ENCODE assay signal across 8 cellular contexts in the genomic region with DNA sequence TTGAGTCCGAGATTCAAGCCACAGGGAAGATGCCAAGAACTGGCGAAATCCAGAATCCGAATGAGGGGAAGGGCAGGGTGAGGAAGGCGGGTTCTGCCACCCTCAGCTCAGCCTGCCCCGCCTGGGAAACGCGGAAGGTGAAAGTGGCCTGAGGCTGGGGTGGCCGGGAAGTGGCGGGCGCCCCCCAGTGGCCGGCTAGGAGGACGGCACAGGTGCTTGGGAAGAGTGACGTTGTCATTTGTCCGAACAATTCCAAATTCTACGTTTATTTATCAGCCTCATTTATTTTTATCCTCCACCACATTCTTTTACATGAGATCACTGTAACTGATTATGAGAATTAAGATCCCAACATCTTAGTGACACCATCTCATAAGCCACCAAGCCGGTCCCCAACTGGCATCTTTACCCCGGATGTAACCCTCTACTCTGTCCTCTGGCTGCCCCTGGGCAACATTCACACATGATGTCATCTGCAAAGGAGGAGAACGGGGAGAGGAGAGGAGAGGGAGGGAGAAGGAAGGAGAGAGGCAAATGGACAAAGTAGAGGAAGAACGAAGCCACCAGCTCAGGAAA. TPM values are rescaled to one million over a fixed set of nuclear protein-coding genes. Genes with fewer than 3 reads are reported as not detected.
A peak's percentile ranks its signal among the peaks of the same experiment; 100 is the strongest.
DNase-seq lines count a peak whose midpoint lies in the region; ATAC-seq and TF ChIP-seq lines count a peak whose summit lies in the region.

No MANE protein-coding gene starts in this region.

- H3K9ac ChIP-seq in mesendoderm (ENCODE audit: low read length) = no peak overlapping the region

- no peak overlapping the region for H3K4ac ChIP-seq in mesendoderm (ENCODE audit: low read depth, low read length)

- H3K79me2 ChIP-seq in mesendoderm (ENCODE audit: control insufficient read depth, insufficient read depth, low read length) = no peaks in the 10 kb centered on the region

- CTCF ChIA-PET in A673 (lab: Charles Lee) = interaction anchor here (0.5 to 1.1 kb wide), 3 partner anchors 26 to 568 kb away, joined by 3 to 16 read pairs (median 9); no protein-coding TSS in a partner anchor

- DNase-seq in A673 (ENCODE audit: low spot score) (peak; percentile 56), GM13976 (ENCODE audit: low spot score) (peak; percentile 88), NCI-H510A treated with DMSO at 0.1 percent for 48 hours (lab: John Stamatoyannopoulos, UW) (peak; percentile 93), mesendoderm (peak; percentile 85)
- peak; percentile 66 to 72 for DNase-seq in activated CD4-positive, alpha-beta T cell treated with anti-CD3 and anti-CD28 coated beads, Interleukin-2, amount 50 U/mL, for 48 hours
- peak; percentile 58 for DNase-seq in effector CD4-positive, alpha-beta T cell
- DNase-seq in stimulated activated naive B cell treated with anti-CD40 and anti-IgM and Interleukin-4, amounts not matched to agents 10 μg/mL and 1 μg/mL and 100 μg/mL, for 72 hours = peak; percentile 23

- no CpG with 5 or more reads among the region's 19 CpGs for WGBS in mesendoderm (ENCODE audit: extremely low coverage, insufficient coverage, low lambda C conversion rate)

- H4K8ac ChIP-seq in mesendoderm (ENCODE audit: low read depth, low read length) = no peak overlapping the region

- H3K27ac ChIP-seq in A673 (ENCODE audit: low read depth, low read length, poor library complexity, severe bottlenecking) = no peak overlapping the region
- no peak overlapping the region for H3K27ac ChIP-seq in mesendoderm (ENCODE audit: low read depth, low read length)

- no peaks in the 10 kb centered on the region for H3K36me3 ChIP-seq in A673 (ENCODE audit: insufficient read depth, low read length, poor library complexity, severe bottlenecking)
- H3K36me3 ChIP-seq in mesendoderm (ENCODE audit: control insufficient read depth, insufficient read depth, low read length) = no peaks in the 10 kb centered on the region

- H2BK15ac ChIP-seq in mesendoderm (replicated peaks; ENCODE audit: low read depth) = no peak overlapping the region

- no peak overlapping the region for H3K4me3 Mint-ChIP-seq in stimulated activated naive B cell treated with anti-CD40 and anti-IgM and Interleukin-4, amounts not matched to agents 10 μg/mL and 1 μg/mL and 100 μg/mL, for 72 hours

- no peaks in the 10 kb centered on the region for H3K36me3 Mint-ChIP-seq in stimulated activated naive B cell treated with anti-CD40 and anti-IgM and Interleukin-4, amounts not matched to agents 10 μg/mL and 1 μg/mL and 100 μg/mL, for 72 hours

- H3K23ac ChIP-seq in mesendoderm (ENCODE audit: low read length) = no peak overlapping the region

- H3K27ac Mint-ChIP-seq in stimulated activated naive B cell treated with anti-CD40 and anti-IgM and Interleukin-4, amounts not matched to agents 10 μg/mL and 1 μg/mL and 100 μg/mL, for 72 hours = no peak overlapping the region

- no TSS peak for BruUV-seq in A673 (replicated peaks; lab: Mats Ljungman, UMichigan)

- no peak overlapping the region for H3K18ac ChIP-seq in mesendoderm (ENCODE audit: low read length)

- peak; percentile 85 to 86 for ATAC-seq in stimulated activated naive B cell treated with anti-CD40 and anti-IgM and Interleukin-4, amounts not matched to agents 10 μg/mL and 1 μg/mL and 100 μg/mL, for 72 hours (replicated peaks)
- no peak for ATAC-seq in HG02623 (IDR thresholded peaks at IDR 0.05; ENCODE audit: unreplicated experiment)

- H3K9me3 Mint-ChIP-seq in stimulated activated naive B cell treated with anti-CD40 and anti-IgM and Interleukin-4, amounts not matched to agents 10 μg/mL and 1 μg/mL and 100 μg/mL, for 72 hours = no peaks in the 10 kb centered on the region

- H3K9me3 ChIP-seq in A673 (ENCODE audit: low read depth, low read length, poor library complexity, severe bottlenecking) = no peaks in the 10 kb centered on the region

- in situ Hi-C loops in GM13976 (cut with MboI; ENCODE audit: low sequenced_read_pairs, unreplicated experiment) = loop anchor here (10.0 kb wide), 1 partner anchor 80 kb away; no protein-coding TSS in a partner anchor

- no peak overlapping the region for H2BK5ac ChIP-seq in mesendoderm (ENCODE audit: low read length)

- H3K4me1 ChIP-seq in A673 (ENCODE audit: insufficient read depth, low read length, poor library complexity, severe bottlenecking) (no peaks in the 10 kb centered on the region), mesendoderm (ENCODE audit: control insufficient read depth, low read depth, low read length) (peaks cover 2% of the 10 kb centered on the region)

- peaks cover 3 to 17% of the 10 kb centered on the region in 2 donors for H3K4me1 Mint-ChIP-seq in stimulated activated naive B cell treated with anti-CD40 and anti-IgM and Interleukin-4, amounts not matched to agents 10 μg/mL and 1 μg/mL and 100 μg/mL, for 72 hours

- no peaks in the 10 kb centered on the region for H3K79me1 ChIP-seq in mesendoderm (ENCODE audit: low read length)

- intact Hi-C loops in A673 (cut with micrococcal nuclease; ENCODE audit: unreplicated experiment) = no loop called here

- no peaks in the 10 kb centered on the region for H3K27me3 ChIP-seq in A673 (replicated peaks; ENCODE audit: insufficient read depth, low read depth, low read length, poor library complexity)
- peaks cover 3% of the 10 kb centered on the region for H3K27me3 ChIP-seq in mesendoderm (ENCODE audit: insufficient read depth, low read length, poor library complexity)

- no peak overlapping the region for H2AK5ac ChIP-seq in mesendoderm (ENCODE audit: low read length)

- peaks cover 84 to 86% of the 10 kb centered on the region in 2 donors for H3K27me3 Mint-ChIP-seq in stimulated activated naive B cell treated with anti-CD40 and anti-IgM and Interleukin-4, amounts not matched to agents 10 μg/mL and 1 μg/mL and 100 μg/mL, for 72 hours

- no peak overlapping the region for H3K4me3 ChIP-seq in A673 (ENCODE audit: low read depth, low read length, poor library complexity, severe bottlenecking)
- no peak overlapping the region for H3K4me3 ChIP-seq in mesendoderm (ENCODE audit: low read length)

- TF ChIP-seq CTCF in A673 (conservative IDR thresholded peaks at IDR 0.05; ENCODE audit: low read depth, low read length) (peak; percentile 81), GM13976 (IDR thresholded peaks at IDR 0.05; ENCODE audit: borderline replicate concordance, control extremely low read depth, extremely low read depth, insufficient read depth, missing control alignments) (peak; percentile 87)

- peak overlapping the region; percentile 34 for H3K56ac ChIP-seq in mesendoderm (ENCODE audit: low read length)

- peak overlapping the region; percentile 11 for H3K4me2 ChIP-seq in mesendoderm (ENCODE audit: low read length)

- POLR2A ChIA-PET in A673 (lab: Charles Lee; ENCODE audit: low non-redundant PET) = no interaction called here

- H2BK120ac ChIP-seq in mesendoderm (ENCODE audit: low read depth, low read length) = no peak overlapping the region

- H4K5ac ChIP-seq in mesendoderm (ENCODE audit: low read length) = no peak overlapping the region

RNA-seq across cellular contexts. Expression of gene SRCIN1, which starts 21.3 kb away (rescaled TPM):
- total RNA-seq in A673 (2021) = 1.6 and 3.5 TPM in 2 replicates
- 1.5 TPM for polyA plus RNA-seq in mesendoderm (2013, experiment 1 of 2)
- 0.97 TPM for polyA plus RNA-seq in mesendoderm (2013, experiment 2 of 2)

Comparison
In these comparisons a context has a peak if more than half of its experiments do, and no peak if none do; other contexts are left out.
1. DNase-seq: peak in every context shown above with its lines; median percentile 93 in NCI-H510A treated with DMSO at 0.1 percent for 48 hours; 88 in GM13976; 85 in mesendoderm; 69 in activated CD4-positive, alpha-beta T cell treated with anti-CD3 and anti-CD28 coated beads, Interleukin-2, amount 50 U/mL, for 48 hours; 58 in effector CD4-positive, alpha-beta T cell; 56 in A673; 23 in stimulated activated naive B cell treated with anti-CD40 and anti-IgM and Interleukin-4, amounts not matched to agents 10 μg/mL and 1 μg/mL and 100 μg/mL, for 72 hours.